In genomic region chr20:18187020-18187419, GRCh38 we compare ENCODE assay signal across 17 cellular contexts. TPM values are rescaled to one million over a fixed set of nuclear protein-coding genes. Genes with fewer than 3 reads are reported as not detected.
DNase-seq lines count a peak whose midpoint lies in the region; ATAC-seq lines count a peak whose summit lies in the region.
"Had no signal": no experiment of that assay in that cellular context is flagged by ENCODE, and none has a peak within 500 bp of the region (broad histone marks: within the 10 kb centered on the region; RNA-seq: fewer than 3 reads in every experiment).

No MANE protein-coding gene starts in this region.

- peaks cover 0 to 6% of the 10 kb centered on the region in 2 donors for H3K36me3 Mint-ChIP-seq in activated T-cell treated with anti-CD3 and anti-CD28 coated beads, Interleukin-2, amount 50 U/mL, for 72 hours (ENCODE audit: insufficient read depth in 2 of 2)
- peaks cover 45% of the 10 kb centered on the region for H3K36me3 Mint-ChIP-seq in activated T-cell treated with anti-CD3 and anti-CD28 coated beads, Interleukin-2, amount 50 U/mL, for 4 hours (ENCODE audit: insufficient read depth)
- H3K36me3 Mint-ChIP-seq in memory B cell: peaks cover 41% of the 10 kb centered on the region

- H3K27ac Mint-ChIP-seq in activated T-cell treated with anti-CD3 and anti-CD28 coated beads, Interleukin-2, amount 50 U/mL, for 72 hours: peak overlapping the region; percentile 34
- peak overlapping the region; percentile 45 for H3K27ac Mint-ChIP-seq in memory B cell

- no peaks in the 10 kb centered on the region for H3K4me1 Mint-ChIP-seq in activated T-cell treated with anti-CD3 and anti-CD28 coated beads, Interleukin-2, amount 50 U/mL, for 72 hours (ENCODE audit: low read depth)
- no peaks in the 10 kb centered on the region for H3K4me1 Mint-ChIP-seq in activated T-cell treated with anti-CD3 and anti-CD28 coated beads, Interleukin-2, amount 50 U/mL, for 4 hours (ENCODE audit: low read depth)
- H3K4me1 Mint-ChIP-seq in memory B cell: no peaks in the 10 kb centered on the region

- H3K27me3 Mint-ChIP-seq in activated T-cell treated with anti-CD3 and anti-CD28 coated beads, Interleukin-2, amount 50 U/mL, for 72 hours (ENCODE audit: low read depth): no peaks in the 10 kb centered on the region
- no peaks in the 10 kb centered on the region for H3K27me3 Mint-ChIP-seq in activated T-cell treated with anti-CD3 and anti-CD28 coated beads, Interleukin-2, amount 50 U/mL, for 4 hours (ENCODE audit: low read depth)
- H3K27me3 Mint-ChIP-seq in memory B cell: no peaks in the 10 kb centered on the region
- H3K27me3 Mint-ChIP-seq: CD4-positive, alpha-beta memory T cell had no signal

- no peak overlapping the region for H3K4me3 Mint-ChIP-seq in activated T-cell treated with anti-CD3 and anti-CD28 coated beads, Interleukin-2, amount 50 U/mL, for 72 hours
- no peak overlapping the region for H3K4me3 Mint-ChIP-seq in activated T-cell treated with anti-CD3 and anti-CD28 coated beads, Interleukin-2, amount 50 U/mL, for 4 hours
- H3K4me3 Mint-ChIP-seq in memory B cell: no peak overlapping the region
- H3K4me3 Mint-ChIP-seq: CD4-positive, alpha-beta memory T cell had no signal

- H3K9me3 Mint-ChIP-seq in activated T-cell treated with anti-CD3 and anti-CD28 coated beads, Interleukin-2, amount 50 U/mL, for 72 hours: no peaks in the 10 kb centered on the region
- H3K9me3 Mint-ChIP-seq in activated T-cell treated with anti-CD3 and anti-CD28 coated beads, Interleukin-2, amount 50 U/mL, for 4 hours: no peaks in the 10 kb centered on the region
- H3K9me3 Mint-ChIP-seq in memory B cell: no peaks in the 10 kb centered on the region
- H3K9me3 Mint-ChIP-seq: CD4-positive, alpha-beta memory T cell had no signal

- no peak for ATAC-seq in activated T-cell treated with anti-CD3 and anti-CD28 coated beads, Interleukin-2, amount 50 U/mL, for 72 hours (replicated peaks in 1 of 2)
- no peak for ATAC-seq in activated T-cell treated with anti-CD3 and anti-CD28 coated beads, Interleukin-2, amount 50 U/mL, for 4 hours
- peak; percentile 58 for ATAC-seq in esophagus mucosa
- no peak for ATAC-seq in memory B cell (ENCODE audit: low read depth)
- ATAC-seq in GM19395 (IDR thresholded peaks at IDR 0.05; ENCODE audit: unreplicated experiment): no peak
- ATAC-seq: K562, PC-3, Right ventricle myocardium inferior had no signal

- no peak for DNase-seq in activated T-cell treated with anti-CD3 and anti-CD28 coated beads, Interleukin-2, amount 50 U/mL, for 72 hours
- DNase-seq in activated T-cell treated with anti-CD3 and anti-CD28 coated beads, Interleukin-2, amount 50 U/mL, for 4 hours: no peak
- no peak for DNase-seq in memory B cell (ENCODE audit: low spot score in 2 of 2)
- DNase-seq in AML-193 (lab: John Stamatoyannopoulos, UW): no peak
- no peak for DNase-seq in NCI-H1694 treated with DMSO at 0.1 percent for 48 hours (lab: John Stamatoyannopoulos, UW)
- DNase-seq in cerebellar nuclear complex (lab: John Stamatoyannopoulos, UW): no peak
- DNase-seq: Calu3; CD4-positive, alpha-beta memory T cell; DMS53; NCI-H1417 treated with DMSO at 0.1 percent for 48 hours; NCI-H2029 treated with DMSO at 0.1 percent for 48 hours; NCI-H748 treated with DMSO at 0.1 percent for 48 hours; PC-3 had no signal

RNA-seq across cellular contexts. Expression of gene KAT14, which starts 49.4 kb away (rescaled TPM):
- total RNA-seq in activated T-cell treated with anti-CD3 and anti-CD28 coated beads, Interleukin-2, amount 50 U/mL, for 72 hours: 10 to 100 TPM; 12.4 to 16.2 TPM
- total RNA-seq in activated T-cell treated with anti-CD3 and anti-CD28 coated beads, Interleukin-2, amount 50 U/mL, for 4 hours: 10 to 100 TPM; 16.4 to 18.9 (median 18.0) TPM
- total RNA-seq in esophagus mucosa: 6.8 TPM

RNA-seq across cellular contexts. Expression of gene PET117, which starts 49.4 kb away (rescaled TPM):
- total RNA-seq in activated T-cell treated with anti-CD3 and anti-CD28 coated beads, Interleukin-2, amount 50 U/mL, for 72 hours: 10 to 100 TPM in 1 of 2 donors, 1 to 10 TPM in 1; 9.7 to 10.2 TPM
- 10 to 100 TPM; 15.1 to 19.6 (median 15.6) TPM for total RNA-seq in activated T-cell treated with anti-CD3 and anti-CD28 coated beads, Interleukin-2, amount 50 U/mL, for 4 hours
- total RNA-seq in esophagus mucosa: 5.0 TPM
